16 cellular contexts compared by ENCODE assay signal in the genomic region with DNA sequence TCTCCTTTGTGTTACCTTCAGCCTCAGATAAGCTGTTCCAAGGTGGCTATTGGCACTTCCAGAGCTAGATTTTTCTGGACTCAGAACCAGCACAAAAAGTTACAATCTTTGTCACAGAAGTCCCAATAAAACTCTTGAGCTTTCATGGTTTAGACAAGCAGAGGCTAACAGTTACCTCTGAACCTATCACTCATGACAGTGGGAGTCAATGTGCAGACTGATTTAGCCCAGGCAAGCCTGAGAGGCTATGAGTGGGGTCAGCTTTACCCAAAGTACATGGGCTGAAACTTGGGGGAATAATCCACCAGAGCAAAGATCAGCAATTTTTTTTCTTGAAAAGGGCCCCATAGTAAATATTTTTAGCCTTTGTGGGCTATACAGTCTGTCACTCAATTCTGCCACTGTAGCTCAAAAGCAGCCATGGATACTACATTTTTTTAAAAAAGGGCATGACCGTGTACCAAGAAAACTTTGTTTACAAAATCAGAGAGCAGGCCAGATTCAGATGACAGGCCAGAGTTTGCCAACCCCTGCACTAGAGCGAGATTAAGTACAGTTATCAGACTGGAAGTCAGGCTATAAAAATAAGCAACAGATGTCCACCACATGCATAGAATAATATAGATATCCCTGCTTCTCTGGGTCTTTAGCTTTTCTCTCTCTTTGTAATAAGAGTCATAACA. TPM values are rescaled to one million over a fixed set of nuclear protein-coding genes. Genes with fewer than 3 reads are reported as not detected.
DNase-seq lines count a peak whose midpoint lies in the region; TF ChIP-seq lines count a peak whose summit lies in the region.
"Had no signal": no experiment of that assay in that cellular context is flagged by ENCODE, and none has a peak within 500 bp of the region (broad histone marks: within the 10 kb centered on the region; RNA-seq: fewer than 3 reads in every experiment).

No MANE protein-coding gene starts in this region.

- no peak overlapping the region for H3K4me3 Mint-ChIP-seq in nephron

- H3K4me2 ChIP-seq in SK-N-SH: no peak overlapping the region
- H3K4me2 ChIP-seq: BLaER1 treated with 17β-estradiol and CSF1 and Interleukin-3, amounts not matched to agents 10 nM and 100 nM; PC-9 had no signal

- H2AFZ ChIP-seq in SK-N-SH (ENCODE audit: low read depth): no peak overlapping the region
- H2AFZ ChIP-seq: PC-9 had no signal

- DNase-seq in DMS 273 (lab: John Stamatoyannopoulos, UW; ENCODE audit: unreplicated experiment) (peak; percentile 62), SK-N-SH (no peak), fibroblast of the aortic adventitia (ENCODE audit: low read depth) (peak; percentile 72), GM03348 (ENCODE audit: low spot score) (no peak), EL (no peak)
- DNase-seq in NK-92 treated with Interleukin-12 subunit alpha and Interleukin-12 subunit beta, amount 100 ng/mL, for 24 hours (lab: John Stamatoyannopoulos, UW): no peak
- no peak for DNase-seq in effector CD8-positive, alpha-beta T cell (lab: John Stamatoyannopoulos, UW)
- DNase-seq: 8988T, NCI-H1436 treated with DMSO at 0.1 percent for 48 hours, NCI-H2081 treated with DMSO at 0.1 percent for 48 hours, NCI-H2227 treated with DMSO at 0.1 percent for 48 hours, NCI-H526, PC-9 had no signal

- H3F3A ChIP-seq in SK-N-SH (replicated peaks; ENCODE audit: insufficient read depth): peaks cover 2% of the 10 kb centered on the region

- TF ChIP-seq CTCF in SK-N-SH (IDR thresholded peaks at IDR 0.05) (no peak), fibroblast of the aortic adventitia (IDR thresholded peaks at IDR 0.05; ENCODE audit: insufficient read depth, low read length) (no peak), nephron (IDR thresholded peaks at IDR 0.05; ENCODE audit: unreplicated experiment in 3 of 3) (no peak)

- POLR2A ChIA-PET in SK-N-SH (lab: Yijun Ruan, JAX): no interaction called here

- TF ChIP-seq RAD21 in SK-N-SH (IDR thresholded peaks at IDR 0.05; ENCODE audit: low read length): no peak

- H3K36me3 ChIP-seq in SK-N-SH (replicated peaks in 1 of 2; ENCODE audit: control insufficient read depth in 1 of 2, insufficient read depth in 2 of 2, low read length in 1 of 2): no peaks in the 10 kb centered on the region
- H3K36me3 ChIP-seq: BLaER1 treated with 17β-estradiol and CSF1 and Interleukin-3, amounts not matched to agents 10 nM and 100 nM had no signal

- peak overlapping the region; percentile 30 to 61 (median 38) for H3K27ac Mint-ChIP-seq in nephron

- CTCF ChIA-PET in SK-N-SH (lab: Yijun Ruan, JAX): interaction anchor here (0.6 to 2.8 kb wide), 3 partner anchors 16 to 302 kb away, joined by 3 to 8 read pairs (median 3); no protein-coding TSS in a partner anchor

- no peaks in the 10 kb centered on the region for H3K9me3 ChIP-seq in SK-N-SH
- H3K9me3 ChIP-seq: BLaER1 treated with 17β-estradiol and CSF1 and Interleukin-3, amounts not matched to agents 10 nM and 100 nM had no signal

- no peaks in the 10 kb centered on the region for H3K9me3 Mint-ChIP-seq in nephron

- no peaks in the 10 kb centered on the region for H3K4me1 ChIP-seq in SK-N-SH (ENCODE audit: control insufficient read depth in 1 of 2, insufficient read depth in 2 of 2, low read depth in 1 of 2, low read length in 1 of 2)
- H3K4me1 ChIP-seq: BLaER1 treated with 17β-estradiol and CSF1 and Interleukin-3, amounts not matched to agents 10 nM and 100 nM had no signal

- no peaks in the 10 kb centered on the region for H3K9me2 ChIP-seq in SK-N-SH

- peaks cover 39% of the 10 kb centered on the region for H3K4me1 Mint-ChIP-seq in nephron

- no peak overlapping the region; a peak in 1 of 4 replicates for H3K27ac ChIP-seq in SK-N-SH (ENCODE audit: low read depth in 2 of 2, low read length in 1 of 2)
- H3K27ac ChIP-seq: BLaER1 treated with 17β-estradiol and CSF1 and Interleukin-3, amounts not matched to agents 10 nM and 100 nM; PC-9; SK-N-MC had no signal

- H3K9ac ChIP-seq in SK-N-SH: no peak overlapping the region
- H3K9ac ChIP-seq: BLaER1 treated with 17β-estradiol and CSF1 and Interleukin-3, amounts not matched to agents 10 nM and 100 nM had no signal

- H3K36me3 Mint-ChIP-seq in nephron (ENCODE audit: low read depth): no peaks in the 10 kb centered on the region

- H3K27me3 Mint-ChIP-seq in nephron (ENCODE audit: low read depth): no peaks in the 10 kb centered on the region

- H3K4me3 ChIP-seq in SK-N-SH (ENCODE audit: low read depth in 2 of 2, low read length in 1 of 2) (no peak overlapping the region), fibroblast of the aortic adventitia (ENCODE audit: low read depth, low read length) (no peak overlapping the region)
- H3K4me3 ChIP-seq: BLaER1 treated with 17β-estradiol and CSF1 and Interleukin-3, amounts not matched to agents 10 nM and 100 nM; PC-9; SK-N-MC had no signal

- no peaks in the 10 kb centered on the region for H4K20me1 ChIP-seq in SK-N-SH (ENCODE audit: insufficient read depth)
- H4K20me1 ChIP-seq: BLaER1 treated with 17β-estradiol and CSF1 and Interleukin-3, amounts not matched to agents 10 nM and 100 nM had no signal

- H3K27me3 ChIP-seq in SK-N-SH (ENCODE audit: insufficient read depth): no peaks in the 10 kb centered on the region
- H3K27me3 ChIP-seq: BLaER1 treated with 17β-estradiol and CSF1 and Interleukin-3, amounts not matched to agents 10 nM and 100 nM had no signal

- 38% methylated on average over 2 of the region's 2 CpGs for whole genome bisulfite sequencing in SK-N-SH (ENCODE audit: low lambda C conversion rate)

- H3K79me2 ChIP-seq in SK-N-SH (ENCODE audit: insufficient read depth): no peaks in the 10 kb centered on the region

- no peak for TF ChIP-seq EP300 in SK-N-SH (IDR thresholded peaks at IDR 0.05; ENCODE audit: borderline replicate concordance in 1 of 2, low read depth in 1 of 2, low read length in 1 of 2)

TF ChIP-seq in SK-N-SH, 30 proteins besides CTCF, POLR2A, EP300 and RAD21:
- TF ChIP-seq TCF12 (IDR thresholded peaks at IDR 0.05) (peak; percentile 34), ZBTB33 (IDR thresholded peaks at IDR 0.05; ENCODE audit: borderline replicate concordance, low read depth) (no peak)

RNA-seq across cellular contexts. Expression of gene CCN2, which starts 20.0 kb away (rescaled TPM):
- polyA plus RNA-seq in SK-N-SH (2012; rRNA removed): 486 and 709 TPM in 2 replicates
- polyA plus RNA-seq in SK-N-SH (2012; cell fraction: cytosol; rRNA removed): 749 and 798 TPM in 2 replicates
- polyA plus RNA-seq in SK-N-SH (2012; cell fraction: nucleus; rRNA removed): 877 and 1,310 TPM in 2 replicates
- total RNA-seq in fibroblast of the aortic adventitia (ENCODE audit: low replicate concordance): 15.9 and 118 TPM in 2 replicates

Comparison
In these comparisons a context has a peak if more than half of its experiments do, and no peak if none do; other contexts are left out.
1. DNase-seq: peak in DMS 273 (single experiment) and fibroblast of the aortic adventitia (single experiment); none in SK-N-SH (single experiment), GM03348 (single experiment), NK-92 treated with Interleukin-12 subunit alpha and Interleukin-12 subunit beta, amount 100 ng/mL, for 24 hours (single experiment), effector CD8-positive, alpha-beta T cell (single experiment) and EL (single experiment).